ENCODE assay signal across 10 cellular contexts in the genomic region with DNA sequence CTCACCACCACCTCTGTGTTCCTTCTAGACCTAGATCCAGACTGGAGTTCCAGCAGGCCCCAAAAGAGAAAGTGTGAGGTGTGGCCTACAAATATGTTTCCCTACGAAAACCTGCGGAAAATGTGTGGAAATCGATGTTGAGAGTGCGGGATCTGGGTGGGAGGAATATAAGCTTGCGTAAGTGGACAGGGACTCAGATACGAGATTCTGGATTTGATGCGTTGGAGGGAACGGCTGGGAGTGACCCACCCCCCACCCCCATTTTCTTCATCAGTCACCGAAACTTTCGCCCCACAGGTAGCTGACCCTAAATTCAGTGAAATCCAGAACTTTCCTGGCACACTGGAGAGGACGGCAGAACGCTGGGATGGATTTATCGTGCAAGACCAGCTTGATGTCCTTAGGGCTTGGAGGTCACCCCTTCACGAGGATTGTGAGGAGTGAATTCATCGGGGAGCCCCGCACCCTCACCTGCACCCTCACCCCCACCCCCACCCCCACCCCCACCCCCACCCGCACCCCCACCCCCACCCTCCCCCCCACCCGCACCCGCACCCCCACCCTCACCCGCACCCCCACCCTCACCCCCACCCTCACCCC. TPM values are rescaled to one million over a fixed set of nuclear protein-coding genes. Genes with fewer than 3 reads are reported as not detected.
A peak's percentile ranks its signal among the peaks of the same experiment; 100 is the strongest.
DNase-seq lines count a peak whose midpoint lies in the region; ATAC-seq and TF ChIP-seq lines count a peak whose summit lies in the region.
"Had no signal": no experiment of that assay in that cellular context is flagged by ENCODE, and none has a peak within 500 bp of the region (broad histone marks: within the 10 kb centered on the region; RNA-seq: fewer than 3 reads in every experiment).

No MANE protein-coding gene starts in this region.

- no peaks in the 10 kb centered on the region for H3K9me3 ChIP-seq in BE2C
- no peaks in the 10 kb centered on the region for H3K9me3 ChIP-seq in DND-41 (ENCODE audit: insufficient read depth, low read length, severe bottlenecking)
- H3K9me3 ChIP-seq: psoas muscle, tibial artery had no signal

- CTCF ChIA-PET in RWPE1 (lab: Yijun Ruan, JAX), result interaction anchor here (0.6 to 3.4 kb wide), 17 partner anchors 10 to 203 kb away, joined by 3 to 26 read pairs (median 4); partner anchors contain the start of gene OGFR
- CTCF ChIA-PET in activated CD4-positive, alpha-beta T cell treated with anti-CD3 and anti-CD28 coated beads, Interleukin-2, amount 10 ng/mL, durations not matched to agents 7 days and 5 days (lab: Charles Lee), result interaction anchor here (0.6 to 1.5 kb wide), 5 partner anchors 10 to 120 kb away, joined by 3 to 5 read pairs (median 3); no protein-coding TSS in a partner anchor

- peak overlapping the region; percentile 35 for H3K9ac ChIP-seq in DND-41 (ENCODE audit: low read depth, low read length)

- H3K27me3 ChIP-seq in BE2C (no peaks in the 10 kb centered on the region), DND-41 (ENCODE audit: insufficient read depth, low read length, poor library complexity) (no peaks in the 10 kb centered on the region)
- H3K27me3 ChIP-seq: tibial artery had no signal

- no peaks in the 10 kb centered on the region for H3K27me3 Mint-ChIP-seq in glutamatergic neuron (ENCODE audit: unreplicated experiment)
- peaks cover 9% of the 10 kb centered on the region for H3K27me3 Mint-ChIP-seq in activated CD4-positive, alpha-beta T cell treated with anti-CD3 and anti-CD28 coated beads, Interleukin-2, amount 10 ng/mL, durations not matched to agents 7 days and 5 days

- TF ChIP-seq CTCF in BE2C (IDR thresholded peaks at IDR 0.05; ENCODE audit: low read depth, low read length) (no peak), DND-41 (IDR thresholded peaks at IDR 0.05; ENCODE audit: borderline replicate concordance, extremely low read depth, low read length, poor library complexity, severe bottlenecking) (no peak), RWPE1 (conservative IDR thresholded peaks at IDR 0.05; ENCODE audit: low read depth) (no peak), glutamatergic neuron (IDR thresholded peaks at IDR 0.05; ENCODE audit: partially characterized antibody, unreplicated experiment) (no peak)

- H4K20me1 ChIP-seq in DND-41 (ENCODE audit: insufficient read depth, low read length), result peaks cover 17% of the 10 kb centered on the region

- peaks cover 32% of the 10 kb centered on the region for H3K4me1 ChIP-seq in BE2C
- H3K4me1 ChIP-seq in DND-41 (ENCODE audit: insufficient read depth, low read length), result peaks cover 19% of the 10 kb centered on the region

- H3K36me3 ChIP-seq in BE2C (peaks cover 4% of the 10 kb centered on the region), DND-41 (ENCODE audit: insufficient read depth, low read length) (peaks cover 8% of the 10 kb centered on the region)

- H3K36me3 Mint-ChIP-seq in glutamatergic neuron (ENCODE audit: unreplicated experiment), result no peaks in the 10 kb centered on the region
- peaks cover 1% of the 10 kb centered on the region for H3K36me3 Mint-ChIP-seq in activated CD4-positive, alpha-beta T cell treated with anti-CD3 and anti-CD28 coated beads, Interleukin-2, amount 10 ng/mL, durations not matched to agents 7 days and 5 days (ENCODE audit: low read depth)

- H3K4me3 Mint-ChIP-seq in glutamatergic neuron (ENCODE audit: unreplicated experiment), result peak overlapping the region; percentile 32
- H3K4me3 Mint-ChIP-seq in activated CD4-positive, alpha-beta T cell treated with anti-CD3 and anti-CD28 coated beads, Interleukin-2, amount 10 ng/mL, durations not matched to agents 7 days and 5 days, result no peak overlapping the region

- peaks cover 6% of the 10 kb centered on the region for H3K9me3 Mint-ChIP-seq in glutamatergic neuron (ENCODE audit: unreplicated experiment)
- no peaks in the 10 kb centered on the region for H3K9me3 Mint-ChIP-seq in activated CD4-positive, alpha-beta T cell treated with anti-CD3 and anti-CD28 coated beads, Interleukin-2, amount 10 ng/mL, durations not matched to agents 7 days and 5 days

- H2AFZ ChIP-seq in DND-41 (ENCODE audit: low read depth, low read length), result no peak overlapping the region

- H3K27ac Mint-ChIP-seq in glutamatergic neuron (ENCODE audit: unreplicated experiment), result peak overlapping the region; percentile 12
- no peak overlapping the region for H3K27ac Mint-ChIP-seq in activated CD4-positive, alpha-beta T cell treated with anti-CD3 and anti-CD28 coated beads, Interleukin-2, amount 10 ng/mL, durations not matched to agents 7 days and 5 days

- peaks cover 12% of the 10 kb centered on the region for H3K4me1 Mint-ChIP-seq in glutamatergic neuron (ENCODE audit: low read depth, unreplicated experiment)
- H3K4me1 Mint-ChIP-seq in activated CD4-positive, alpha-beta T cell treated with anti-CD3 and anti-CD28 coated beads, Interleukin-2, amount 10 ng/mL, durations not matched to agents 7 days and 5 days, result peaks cover 24% of the 10 kb centered on the region

- H3K4me3 ChIP-seq in BE2C (ENCODE audit: low read depth, low read length), result peak overlapping the region; percentile 48
- H3K4me3 ChIP-seq in DND-41 (ENCODE audit: low read depth in 1 of 2, low read length in 2 of 2), result no peak overlapping the region

- POLR2A ChIA-PET in RWPE1 (lab: Yijun Ruan, JAX; ENCODE audit: low non-redundant PET), result interaction anchor here (1.3 to 1.4 kb wide), 2 partner anchors 13 to 63 kb away, joined by 4 to 5 read pairs; partner anchors contain the start of gene GID8
- POLR2A ChIA-PET in activated CD4-positive, alpha-beta T cell treated with anti-CD3 and anti-CD28 coated beads, Interleukin-2, amount 10 ng/mL, durations not matched to agents 7 days and 5 days (lab: Charles Lee), result no interaction called here

- no peaks in the 10 kb centered on the region for H3K79me2 ChIP-seq in DND-41 (ENCODE audit: insufficient read depth, low read length)

- ATAC-seq in DND-41 (ENCODE audit: insufficient read depth, low read depth) (no peak), GM21447 (IDR thresholded peaks at IDR 0.05; ENCODE audit: unreplicated experiment) (no peak)

- DNase-seq in BE2C (no peak), DND-41 (no peak), RWPE1 (ENCODE audit: low spot score) (no peak), glutamatergic neuron (no peak), substantia nigra (lab: John Stamatoyannopoulos, UW) (no peak), NK-92 (lab: John Stamatoyannopoulos, UW; ENCODE audit: unreplicated experiment) (no peak)
- no peak for DNase-seq in activated CD4-positive, alpha-beta T cell treated with anti-CD3 and anti-CD28 coated beads, Interleukin-2, amount 10 ng/mL, durations not matched to agents 7 days and 5 days

- peak overlapping the region; percentile 24 for H3K4me2 ChIP-seq in DND-41 (ENCODE audit: insufficient read depth, low read length)

- H3K27ac ChIP-seq in DND-41 (ENCODE audit: low read length) (peak overlapping the region; percentile 69), RWPE1 (peak overlapping the region; percentile 31), substantia nigra (ENCODE audit: low read depth, low read length, poor library complexity, severe bottlenecking) (no peak overlapping the region)
- H3K27ac ChIP-seq: psoas muscle had no signal

RNA-seq across cellular contexts. Expression of gene TCFL5, which starts 13.2 kb away (rescaled TPM):
- polyA plus RNA-seq in BE2C (2012; ENCODE audit: insufficient read depth, insufficient read length, low read depth), result 8.8 TPM
- total RNA-seq in glutamatergic neuron (ENCODE audit: unreplicated experiment), result 12.6 TPM
- total RNA-seq in activated CD4-positive, alpha-beta T cell treated with anti-CD3 and anti-CD28 coated beads, Interleukin-2, amount 10 ng/mL, durations not matched to agents 7 days and 5 days, result 1 to 10 TPM; 7.9 to 8.4 TPM

RNA-seq across cellular contexts. Expression of gene DIDO1, which starts 51.5 kb away (rescaled TPM):
- 78.2 TPM for polyA plus RNA-seq in BE2C (2012; ENCODE audit: insufficient read depth, insufficient read length, low read depth)
- total RNA-seq in glutamatergic neuron (ENCODE audit: unreplicated experiment), result 77.8 TPM
- 10 to 100 TPM; 78.3 to 79.4 TPM for total RNA-seq in activated CD4-positive, alpha-beta T cell treated with anti-CD3 and anti-CD28 coated beads, Interleukin-2, amount 10 ng/mL, durations not matched to agents 7 days and 5 days

RNA-seq across cellular contexts. Expression of gene COL9A3, which starts 58.0 kb away (rescaled TPM):
- polyA plus RNA-seq in BE2C (2012; ENCODE audit: insufficient read depth, insufficient read length, low read depth), result 5.9 TPM
- total RNA-seq in glutamatergic neuron (ENCODE audit: unreplicated experiment), result 78.7 TPM
- not detected for total RNA-seq in activated CD4-positive, alpha-beta T cell treated with anti-CD3 and anti-CD28 coated beads, Interleukin-2, amount 10 ng/mL, durations not matched to agents 7 days and 5 days

Comparison
In these comparisons a context has a peak if more than half of its experiments do, and no peak if none do; other contexts are left out.
1. RNA of gene COL9A3, which starts 58.0 kb away (total RNA-seq): 78.7 TPM in glutamatergic neuron (single experiment); not detected in activated CD4-positive, alpha-beta T cell treated with anti-CD3 and anti-CD28 coated beads, Interleukin-2, amount 10 ng/mL, durations not matched to agents 7 days and 5 days; every median in the first group is over 10 times any median in the second.